10 cellular contexts compared by ENCODE assay signal in the genomic region with DNA sequence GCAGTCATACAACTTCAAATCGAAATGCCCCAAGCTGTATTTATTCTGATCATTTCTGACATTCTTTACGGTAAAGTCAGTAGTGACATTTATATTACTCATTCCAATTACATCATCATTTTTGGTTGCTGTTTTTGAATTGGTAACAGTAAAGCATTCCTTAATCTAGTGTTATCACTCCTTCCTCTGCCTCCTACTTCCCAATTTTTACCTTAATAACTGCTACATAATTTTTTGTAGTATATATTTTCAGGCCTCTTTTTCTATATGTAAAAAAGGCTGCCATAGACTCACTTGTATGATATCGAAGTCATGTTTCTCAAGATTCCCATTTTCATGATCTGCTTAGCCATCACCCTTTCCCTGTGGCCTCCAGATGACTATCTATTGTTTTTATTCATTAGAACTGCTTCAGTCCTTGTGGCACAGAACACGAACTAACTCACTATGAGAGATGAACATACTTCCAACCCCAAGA.
DNase-seq lines count a peak whose midpoint lies in the region; ATAC-seq and TF ChIP-seq lines count a peak whose summit lies in the region.
"Had no signal": no experiment of that assay in that cellular context is flagged by ENCODE, and none has a peak within 500 bp of the region (broad histone marks: within the 10 kb centered on the region; RNA-seq: fewer than 3 reads in every experiment).

No MANE protein-coding gene starts in this region.

- WGBS in smooth muscle cell (ENCODE audit: low lambda C conversion rate) = 31% methylated on average over 4 of the region's 4 CpGs

- H3K79me2 ChIP-seq in smooth muscle cell (ENCODE audit: low read depth) = peaks cover 100% of the 10 kb centered on the region

- peaks cover 9% of the 10 kb centered on the region for H3K36me3 ChIP-seq in smooth muscle cell (ENCODE audit: low read depth)

- H3K9me3 ChIP-seq in smooth muscle cell (replicated peaks; ENCODE audit: low read depth) = no peaks in the 10 kb centered on the region

- TF ChIP-seq CTCF in RWPE1 (conservative IDR thresholded peaks at IDR 0.05; ENCODE audit: low read depth) = no peak
- no peak for TF ChIP-seq CTCF in smooth muscle cell (IDR thresholded peaks at IDR 0.05; ENCODE audit: borderline replicate concordance, insufficient read depth, poor library complexity, severe bottlenecking)

- peaks cover 46% of the 10 kb centered on the region for H3F3A ChIP-seq in smooth muscle cell (ENCODE audit: low read depth)

- peaks cover 100% of the 10 kb centered on the region for H4K20me1 ChIP-seq in smooth muscle cell (ENCODE audit: low read depth)

- H3K27me3 ChIP-seq in smooth muscle cell (ENCODE audit: low read depth) = no peaks in the 10 kb centered on the region

- H2AFZ ChIP-seq in smooth muscle cell (ENCODE audit: low read depth) = no peak overlapping the region

- POLR2A ChIA-PET in RWPE1 (lab: Yijun Ruan, JAX; ENCODE audit: low non-redundant PET) = no interaction called here

- CTCF ChIA-PET in RWPE1 (lab: Yijun Ruan, JAX) = interaction anchor here (0.7 kb wide), 1 partner anchor 138 kb away, joined by 4 read pairs; no protein-coding TSS in a partner anchor

- H3K4me1 ChIP-seq in smooth muscle cell (ENCODE audit: low read depth) = peaks cover 15% of the 10 kb centered on the region

- peak overlapping the region; percentile 97 for H3K9ac ChIP-seq in smooth muscle cell (ENCODE audit: low read depth)

- DNase-seq in GM04504 (ENCODE audit: low read depth) = peak; percentile 64
- DNase-seq in RWPE1 (ENCODE audit: low spot score) = peak; percentile 77
- no peak for DNase-seq in smooth muscle cell (lab: John Stamatoyannopoulos, UW; ENCODE audit: unreplicated experiment)
- no peak for DNase-seq in NCI-H1092 treated with DMSO at 0.1 percent for 48 hours (lab: John Stamatoyannopoulos, UW)
- DNase-seq in cerebellar nuclear complex (lab: John Stamatoyannopoulos, UW) = no peak
- DNase-seq in NCI-H748 treated with DMSO at 0.1 percent for 48 hours (lab: John Stamatoyannopoulos, UW) = no peak
- DNase-seq in islet precursor cell = no peak
- DNase-seq: left cardiac atrium, NCI-H1092 had no signal

- H3K4me3 ChIP-seq in smooth muscle cell = peak overlapping the region; percentile 92

- peak; percentile 24 for ATAC-seq in esophagus mucosa

- H3K27ac ChIP-seq in RWPE1 (no peak overlapping the region), smooth muscle cell (ENCODE audit: low read depth) (peak overlapping the region; percentile 95)

- peak overlapping the region; percentile 99 for H3K4me2 ChIP-seq in smooth muscle cell

Comparison
In these comparisons a context has a peak if more than half of its experiments do, and no peak if none do; other contexts are left out.
1. DNase-seq: peak in GM04504 (single experiment) and RWPE1 (single experiment); none in smooth muscle cell (single experiment), NCI-H1092 treated with DMSO at 0.1 percent for 48 hours (single experiment), cerebellar nuclear complex (0 of 2), NCI-H748 treated with DMSO at 0.1 percent for 48 hours (single experiment) and islet precursor cell (single experiment).